10 cellular contexts compared by ENCODE assay signal in genomic region chr7:39073432-39073831, GRCh38.
A peak's percentile ranks its signal among the peaks of the same experiment; 100 is the strongest.
DNase-seq lines count a peak whose midpoint lies in the region; ATAC-seq and TF ChIP-seq lines count a peak whose summit lies in the region.
"Had no signal": no experiment of that assay in that cellular context is flagged by ENCODE, and none has a peak within 500 bp of the region (broad histone marks: within the 10 kb centered on the region; RNA-seq: fewer than 3 reads in every experiment).

No MANE protein-coding gene starts in this region.

- in situ Hi-C loops in SK-MEL-5 (cut with HindIII; ENCODE audit: low pct_unique_long_range_greater_than_20kb, low sequenced_read_pairs), result no loop called here

- TF ChIP-seq POLR2A in upper lobe of left lung (IDR thresholded peaks at IDR 0.05), result no peak
- TF ChIP-seq POLR2A in body of pancreas (IDR thresholded peaks at IDR 0.05), result no peak

- H3K9me3 ChIP-seq in cardiac muscle cell (ENCODE audit: low read depth) (no peaks in the 10 kb centered on the region), upper lobe of left lung (no peaks in the 10 kb centered on the region), body of pancreas (no peaks in the 10 kb centered on the region)

- DNase-seq in cardiac muscle cell (ENCODE audit: low read depth in 1 of 2, low spot score in 1 of 2) (peak; percentile 6 to 39), cardiac septum (ENCODE audit: low spot score) (no peak), SK-MEL-5 (ENCODE audit: low read depth, low spot score) (peak; percentile 17), left kidney (ENCODE audit: low read depth, low spot score) (peak; percentile 31), upper lobe of left lung (peak; percentile 36 to 44), activated T-cell treated with anti-CD3 and anti-CD28 coated beads for 4 hours (no peak), NOMO-1 (lab: John Stamatoyannopoulos, UW; ENCODE audit: unreplicated experiment in 2 of 2) (no peak), body of pancreas (no peak)
- DNase-seq: activated naive CD4-positive, alpha-beta T cell; effector CD8-positive, alpha-beta T cell had no signal

- no peaks in the 10 kb centered on the region for H3K27me3 ChIP-seq in cardiac muscle cell
- H3K27me3 ChIP-seq in upper lobe of left lung, result no peaks in the 10 kb centered on the region
- H3K27me3 ChIP-seq in body of pancreas, result no peaks in the 10 kb centered on the region

- intact Hi-C loops in cardiac septum (cut with DNase I), result no loop called here
- intact Hi-C loops in body of pancreas (cut with DNase I), result no loop called here

- H3K27ac ChIP-seq in cardiac muscle cell, result no peak overlapping the region
- no peak overlapping the region for H3K27ac ChIP-seq in upper lobe of left lung
- H3K27ac ChIP-seq in body of pancreas, result no peak overlapping the region

- TF ChIP-seq CTCF in cardiac muscle cell (IDR thresholded peaks at IDR 0.05; ENCODE audit: low read depth, low read length), result no peak
- no peak for TF ChIP-seq CTCF in upper lobe of left lung (IDR thresholded peaks at IDR 0.05)
- no peak for TF ChIP-seq CTCF in body of pancreas (IDR thresholded peaks at IDR 0.05)

- 27 to 33% methylated on average over 8 of the region's 8 CpGs for WGBS in upper lobe of left lung, 2 donors
- WGBS in body of pancreas, 2 donors, result 46 to 47% methylated on average over 8 of the region's 8 CpGs

- H3K4me1 ChIP-seq in cardiac muscle cell (ENCODE audit: low read depth), result peaks cover 6% of the 10 kb centered on the region
- H3K4me1 ChIP-seq in upper lobe of left lung, result peaks cover 0 to 3% (median 0%) of the 10 kb centered on the region in 4 donors
- H3K4me1 ChIP-seq in body of pancreas, result no peaks in the 10 kb centered on the region

- ATAC-seq in upper lobe of left lung (ENCODE audit: low FRiP score in 2 of 2), result peak; percentile 35 to 42
- ATAC-seq in body of pancreas, result no peak

- no peak for TF ChIP-seq EP300 in upper lobe of left lung (IDR thresholded peaks at IDR 0.05)

- H3K36me3 ChIP-seq in cardiac muscle cell (no peaks in the 10 kb centered on the region), upper lobe of left lung (no peaks in the 10 kb centered on the region), body of pancreas (replicated peaks in 1 of 2; ENCODE audit: insufficient read depth in 1 of 2, low read depth in 2 of 2) (no peaks in the 10 kb centered on the region)

- H3K4me3 ChIP-seq in cardiac muscle cell (no peak overlapping the region), upper lobe of left lung (no peak overlapping the region), body of pancreas (no peak overlapping the region)

Comparison
In these comparisons a context has a peak if more than half of its experiments do, and no peak if none do; other contexts are left out.
1. DNase-seq: peak in cardiac muscle cell (2 of 2), SK-MEL-5 (single experiment), left kidney (single experiment) and upper lobe of left lung (2 of 2); none in cardiac septum (single experiment), activated T-cell treated with anti-CD3 and anti-CD28 coated beads for 4 hours (single experiment), NOMO-1 (0 of 2) and body of pancreas (0 of 4).